ENCODE assay signal across 8 cellular contexts in genomic region chr17:78383725-78384471, GRCh38. TPM values are rescaled to one million over a fixed set of nuclear protein-coding genes. Genes with fewer than 3 reads are reported as not detected.
DNase-seq lines count a peak whose midpoint lies in the region; ATAC-seq lines count a peak whose summit lies in the region.

No MANE protein-coding gene starts in this region.

- peak overlapping the region; percentile 93 for H3K27ac Mint-ChIP-seq in activated naive CD8-positive, alpha-beta T cell treated with anti-CD3 and anti-CD28 coated beads, Interleukin-2, amount 10 ng/mL, durations not matched to agents 7 days and 5 days

- peaks cover 74% of the 10 kb centered on the region for H3K4me1 Mint-ChIP-seq in activated naive CD8-positive, alpha-beta T cell treated with anti-CD3 and anti-CD28 coated beads, Interleukin-2, amount 10 ng/mL, durations not matched to agents 7 days and 5 days

- DNase-seq in NCI-H82 treated with DMSO at 0.1 percent for 48 hours (lab: John Stamatoyannopoulos, UW; ENCODE audit: unreplicated experiment) (peak; percentile 48), left ventricle myocardium superior (peak; percentile 78), NCI-H748 (lab: John Stamatoyannopoulos, UW; ENCODE audit: unreplicated experiment) (no peak), cortex of kidney (lab: John Stamatoyannopoulos, UW) (no peak)
- peak; percentile 41 for DNase-seq in activated naive CD8-positive, alpha-beta T cell treated with anti-CD3 and anti-CD28 coated beads, Interleukin-2, amount 10 ng/mL, durations not matched to agents 7 days and 5 days
- peak; percentile 57 for DNase-seq in stimulated activated CD4-positive, alpha-beta T cell treated with anti-CD3 and anti-CD28 coated beads, Interleukin-12 subunit alpha, Interleukin-12 subunit beta, amount 100 ng/mL, for 4 hours

- POLR2A ChIA-PET in activated naive CD8-positive, alpha-beta T cell treated with anti-CD3 and anti-CD28 coated beads, Interleukin-2, amount 10 ng/mL, durations not matched to agents 7 days and 5 days (lab: Charles Lee), result interaction anchor here (0.9 to 1.2 kb wide), 2 partner anchors 30 to 34 kb away, joined by 3 to 6 read pairs; no protein-coding TSS in a partner anchor

- peak overlapping the region; percentile 72 for H3K4me3 Mint-ChIP-seq in activated naive CD8-positive, alpha-beta T cell treated with anti-CD3 and anti-CD28 coated beads, Interleukin-2, amount 10 ng/mL, durations not matched to agents 7 days and 5 days

- H3K27me3 Mint-ChIP-seq in activated naive CD8-positive, alpha-beta T cell treated with anti-CD3 and anti-CD28 coated beads, Interleukin-2, amount 10 ng/mL, durations not matched to agents 7 days and 5 days, result no peaks in the 10 kb centered on the region

- H3K36me3 Mint-ChIP-seq in activated naive CD8-positive, alpha-beta T cell treated with anti-CD3 and anti-CD28 coated beads, Interleukin-2, amount 10 ng/mL, durations not matched to agents 7 days and 5 days, result peaks cover 18% of the 10 kb centered on the region

- H3K9me3 Mint-ChIP-seq in activated naive CD8-positive, alpha-beta T cell treated with anti-CD3 and anti-CD28 coated beads, Interleukin-2, amount 10 ng/mL, durations not matched to agents 7 days and 5 days, result no peaks in the 10 kb centered on the region

- peak; percentile 39 for ATAC-seq in GM19328 (IDR thresholded peaks at IDR 0.05; ENCODE audit: unreplicated experiment)
- peak; percentile 25 for ATAC-seq in activated naive CD8-positive, alpha-beta T cell treated with anti-CD3 and anti-CD28 coated beads, Interleukin-2, amount 10 ng/mL, durations not matched to agents 7 days and 5 days (ENCODE audit: low read depth)
- peak; percentile 54 for ATAC-seq in left ventricle myocardium superior
- no peak for ATAC-seq in GM18858 (IDR thresholded peaks at IDR 0.05; ENCODE audit: unreplicated experiment)

- intact Hi-C loops in left ventricle myocardium superior (cut with micrococcal nuclease), result loop anchor here (5.0 kb wide), 1 partner anchor 33 kb away; no protein-coding TSS in a partner anchor

RNA-seq across cellular contexts. Expression of gene PGS1, which starts 5.4 kb away (rescaled TPM):
- total RNA-seq in activated naive CD8-positive, alpha-beta T cell treated with anti-CD3 and anti-CD28 coated beads, Interleukin-2, amount 10 ng/mL, durations not matched to agents 7 days and 5 days, result 10 to 100 TPM; 70.2 to 73.2 TPM
- 18.3 TPM for total RNA-seq in left ventricle myocardium superior

RNA-seq across cellular contexts. Expression of gene SOCS3, which starts 24.0 kb away (rescaled TPM):
- total RNA-seq in activated naive CD8-positive, alpha-beta T cell treated with anti-CD3 and anti-CD28 coated beads, Interleukin-2, amount 10 ng/mL, durations not matched to agents 7 days and 5 days, result 1 to 10 TPM; 6.6 to 6.7 TPM
- total RNA-seq in left ventricle myocardium superior, result 11.1 TPM

Comparison
In these comparisons a context has a peak if more than half of its experiments do, and no peak if none do; other contexts are left out.
1. DNase-seq: peak in NCI-H82 treated with DMSO at 0.1 percent for 48 hours (single experiment), activated naive CD8-positive, alpha-beta T cell treated with anti-CD3 and anti-CD28 coated beads, Interleukin-2, amount 10 ng/mL, durations not matched to agents 7 days and 5 days (single experiment), left ventricle myocardium superior (single experiment) and stimulated activated CD4-positive, alpha-beta T cell treated with anti-CD3 and anti-CD28 coated beads, Interleukin-12 subunit alpha, Interleukin-12 subunit beta, amount 100 ng/mL, for 4 hours (single experiment); none in NCI-H748 (single experiment) and cortex of kidney (single experiment).